ENCODE assay signal across 20 cellular contexts in genomic region chr11:69208190-69209037, GRCh38. TPM values are rescaled to one million over a fixed set of nuclear protein-coding genes. Genes with fewer than 3 reads are reported as not detected.
DNase-seq lines count a peak whose midpoint lies in the region; ATAC-seq lines count a peak whose summit lies in the region.
"Had no signal": no experiment of that assay in that cellular context is flagged by ENCODE, and none has a peak within 500 bp of the region (broad histone marks: within the 10 kb centered on the region; RNA-seq: fewer than 3 reads in every experiment).

No MANE protein-coding gene starts in this region.

- H3K27ac ChIP-seq in SK-N-MC: peak overlapping the region; percentile 99

- peaks cover 16% of the 10 kb centered on the region for H3K27me3 Mint-ChIP-seq in activated naive CD8-positive, alpha-beta T cell treated with anti-CD3 and anti-CD28 coated beads, Interleukin-2, amount 50 U/mL, for 24 hours
- H3K27me3 Mint-ChIP-seq in stimulated activated memory B cell treated with anti-CD40 and anti-IgM and Interleukin-4, amounts not matched to agents 10 μg/mL and 1 μg/mL and 100 μg/mL, for 72 hours: peaks cover 14% of the 10 kb centered on the region

- peaks cover 12% of the 10 kb centered on the region for H3K4me1 Mint-ChIP-seq in activated naive CD8-positive, alpha-beta T cell treated with anti-CD3 and anti-CD28 coated beads, Interleukin-2, amount 50 U/mL, for 24 hours
- H3K4me1 Mint-ChIP-seq in stimulated activated memory B cell treated with anti-CD40 and anti-IgM and Interleukin-4, amounts not matched to agents 10 μg/mL and 1 μg/mL and 100 μg/mL, for 72 hours: peaks cover 28% of the 10 kb centered on the region

- no peak overlapping the region for H3K4me3 Mint-ChIP-seq in activated naive CD8-positive, alpha-beta T cell treated with anti-CD3 and anti-CD28 coated beads, Interleukin-2, amount 50 U/mL, for 24 hours
- H3K4me3 Mint-ChIP-seq in stimulated activated memory B cell treated with anti-CD40 and anti-IgM and Interleukin-4, amounts not matched to agents 10 μg/mL and 1 μg/mL and 100 μg/mL, for 72 hours: no peak overlapping the region
- H3K4me3 Mint-ChIP-seq: CD14-positive monocyte, GM23338 had no signal

- DNase-seq in cardiac septum (ENCODE audit: low spot score) (peak; percentile 49), Right ventricle myocardium superior (no peak), SK-N-MC (ENCODE audit: low read depth, low spot score) (no peak), mesenteric fat pad (ENCODE audit: low spot score) (peak; percentile 41)
- DNase-seq in activated naive CD8-positive, alpha-beta T cell treated with anti-CD3 and anti-CD28 coated beads, Interleukin-2, amount 50 U/mL, for 24 hours: no peak
- DNase-seq: DMS53, GDM1, HCEC 1CT, Karpas-422, NCI-H1694, NCI-H2081, NCI-H2171 treated with DMSO at 0.1 percent for 48 hours, NCI-H526, SHP77 treated with DMSO at 0.1 percent for 48 hours, SK-N-SH had no signal

- H3K4me3 ChIP-seq in SK-N-MC: no peak overlapping the region
- H3K4me3 ChIP-seq: GM23338 had no signal

- intact Hi-C loops in cardiac septum (cut with DNase I) (no loop called here), Right ventricle myocardium superior (cut with DNase I) (no loop called here)

- peaks cover 2% of the 10 kb centered on the region for H3K36me3 Mint-ChIP-seq in activated naive CD8-positive, alpha-beta T cell treated with anti-CD3 and anti-CD28 coated beads, Interleukin-2, amount 50 U/mL, for 24 hours (ENCODE audit: low read depth)
- no peaks in the 10 kb centered on the region for H3K36me3 Mint-ChIP-seq in stimulated activated memory B cell treated with anti-CD40 and anti-IgM and Interleukin-4, amounts not matched to agents 10 μg/mL and 1 μg/mL and 100 μg/mL, for 72 hours
- H3K36me3 Mint-ChIP-seq: CD14-positive monocyte had no signal

- ATAC-seq in Right ventricle myocardium superior (ENCODE audit: poor library complexity): no peak
- ATAC-seq in HG02798 (IDR thresholded peaks at IDR 0.05; ENCODE audit: poor library complexity, unreplicated experiment): no peak
- ATAC-seq in activated naive CD8-positive, alpha-beta T cell treated with anti-CD3 and anti-CD28 coated beads, Interleukin-2, amount 50 U/mL, for 24 hours: no peak
- ATAC-seq in stimulated activated memory B cell treated with anti-CD40 and anti-IgM and Interleukin-4, amounts not matched to agents 10 μg/mL and 1 μg/mL and 100 μg/mL, for 72 hours: no peak
- ATAC-seq: GM23338 had no signal

- H3K9me3 ChIP-seq in SK-N-MC (ENCODE audit: low read depth, low read length): peaks cover 4% of the 10 kb centered on the region; the same call in 1 of the 2 replicates
- H3K9me3 ChIP-seq: SK-N-SH had no signal

- H3K9ac ChIP-seq in SK-N-MC (ENCODE audit: insufficient read length): no peak overlapping the region
- H3K9ac ChIP-seq: SK-N-SH had no signal

- H3K27ac Mint-ChIP-seq in activated naive CD8-positive, alpha-beta T cell treated with anti-CD3 and anti-CD28 coated beads, Interleukin-2, amount 50 U/mL, for 24 hours: no peak overlapping the region
- H3K27ac Mint-ChIP-seq in stimulated activated memory B cell treated with anti-CD40 and anti-IgM and Interleukin-4, amounts not matched to agents 10 μg/mL and 1 μg/mL and 100 μg/mL, for 72 hours: no peak overlapping the region
- H3K27ac Mint-ChIP-seq: CD14-positive monocyte, GM23338 had no signal

- H3K9me3 Mint-ChIP-seq in activated naive CD8-positive, alpha-beta T cell treated with anti-CD3 and anti-CD28 coated beads, Interleukin-2, amount 50 U/mL, for 24 hours: peaks cover 3% of the 10 kb centered on the region
- H3K9me3 Mint-ChIP-seq in stimulated activated memory B cell treated with anti-CD40 and anti-IgM and Interleukin-4, amounts not matched to agents 10 μg/mL and 1 μg/mL and 100 μg/mL, for 72 hours: peaks cover 8% of the 10 kb centered on the region

- 0 out of 2 replicates have a peak, but pooled peaks cover 7% of the 10 kb centered on the region for H3K36me3 ChIP-seq in SK-N-MC (ENCODE audit: insufficient read depth, low read length)

RNA-seq across cellular contexts. Expression of gene SMIM38, which starts 52.7 kb away (rescaled TPM):
- total RNA-seq in cardiac septum: 0.19 TPM
- not detected for total RNA-seq in Right ventricle myocardium superior
- total RNA-seq in mesenteric fat pad: 0.29 TPM
- total RNA-seq: M059J had no signal

Comparison
In these comparisons a context has a peak if more than half of its experiments do, and no peak if none do; other contexts are left out.
1. DNase-seq: peak in cardiac septum (single experiment) and mesenteric fat pad (single experiment); none in Right ventricle myocardium superior (single experiment), SK-N-MC (single experiment) and activated naive CD8-positive, alpha-beta T cell treated with anti-CD3 and anti-CD28 coated beads, Interleukin-2, amount 50 U/mL, for 24 hours (single experiment).